Comparison of ENCODE assay signal across 12 cellular contexts in genomic region chr1:154342836-154343472, GRCh38. TPM values are rescaled to one million over a fixed set of nuclear protein-coding genes. Genes with fewer than 3 reads are reported as not detected.
DNase-seq lines count a peak whose midpoint lies in the region; ATAC-seq, FAIRE-seq and TF ChIP-seq lines count a peak whose summit lies in the region.
"Had no signal": no experiment of that assay in that cellular context is flagged by ENCODE, and none has a peak within 500 bp of the region (broad histone marks: within the 10 kb centered on the region; RNA-seq: fewer than 3 reads in every experiment).

No MANE protein-coding gene starts in this region.

- peaks cover 5% of the 10 kb centered on the region for H3K79me2 ChIP-seq in osteoblast (ENCODE audit: insufficient read depth, low read length)

- no peak overlapping the region for H3K4me3 ChIP-seq in left ventricle myocardium inferior
- H3K4me3 ChIP-seq in osteoblast (ENCODE audit: insufficient read depth, low read length) = no peak overlapping the region
- H3K4me3 ChIP-seq: A549, thyroid gland had no signal

- no peak overlapping the region for H3K27ac ChIP-seq in left ventricle myocardium inferior (replicated peaks)
- no peak overlapping the region for H3K27ac ChIP-seq in osteoblast (ENCODE audit: low read depth, low read length)
- H3K27ac ChIP-seq: A549, epithelial cell of prostate, thyroid gland, VCaP had no signal

- no peak for TF ChIP-seq CTCF in left ventricle myocardium inferior (IDR thresholded peaks at IDR 0.05; ENCODE audit: borderline replicate concordance)
- no peak for TF ChIP-seq CTCF in osteoblast (IDR thresholded peaks at IDR 0.05; ENCODE audit: extremely low read depth, low read depth, low read length)

- no peaks in the 10 kb centered on the region for H3K9me3 ChIP-seq in left ventricle myocardium inferior (replicated peaks)
- H3K9me3 ChIP-seq in osteoblast (ENCODE audit: low read depth, low read length) = no peaks in the 10 kb centered on the region
- H3K9me3 ChIP-seq: A549, thyroid gland had no signal

- H3K4me2 ChIP-seq in osteoblast (ENCODE audit: insufficient read depth, low read length) = no peak overlapping the region
- H3K4me2 ChIP-seq: A549 had no signal

- H3K36me3 Mint-ChIP-seq in activated naive CD4-positive, alpha-beta T cell treated with anti-CD3 and anti-CD28 coated beads, Interleukin-2, amount 50 U/mL, for 72 hours = peaks cover 37 to 73% of the 10 kb centered on the region in 2 donors

- H3K4me1 ChIP-seq in left ventricle myocardium inferior (peaks cover 7% of the 10 kb centered on the region), osteoblast (ENCODE audit: insufficient read depth, low read length) (no peaks in the 10 kb centered on the region)
- H3K4me1 ChIP-seq: A549, thyroid gland had no signal

- no peak overlapping the region for H2AFZ ChIP-seq in osteoblast (ENCODE audit: low read length)

- H3K27ac Mint-ChIP-seq in activated naive CD4-positive, alpha-beta T cell treated with anti-CD3 and anti-CD28 coated beads, Interleukin-2, amount 50 U/mL, for 72 hours = peak overlapping the region; percentile 84 to 97

- ATAC-seq in Right ventricle myocardium inferior = no peak
- peak; percentile 77 to 84 for ATAC-seq in activated naive CD4-positive, alpha-beta T cell treated with anti-CD3 and anti-CD28 coated beads, Interleukin-2, amount 50 U/mL, for 72 hours
- ATAC-seq: A549 had no signal

- FAIRE-seq in H54 (lab: Jason Lieb, UNC) = no peak
- FAIRE-seq: A549 had no signal

- H3K36me3 ChIP-seq in left ventricle myocardium inferior (peaks cover 97% of the 10 kb centered on the region), osteoblast (ENCODE audit: insufficient read depth, low read length) (peaks cover 89% of the 10 kb centered on the region)

- H3K27me3 ChIP-seq in left ventricle myocardium inferior (ENCODE audit: low read depth) (no peaks in the 10 kb centered on the region), osteoblast (ENCODE audit: insufficient read depth, low read length) (no peaks in the 10 kb centered on the region)
- H3K27me3 ChIP-seq: thyroid gland had no signal

- peaks cover 32% of the 10 kb centered on the region for H4K20me1 ChIP-seq in osteoblast (ENCODE audit: insufficient read depth, low read length)

- TF ChIP-seq POLR2A in H54 (IDR thresholded peaks at IDR 0.05; ENCODE audit: low read depth, low read length) = no peak

- intact Hi-C loops in Right ventricle myocardium inferior (cut with DNase I) (no loop called here), left ventricle myocardium inferior (cut with micrococcal nuclease) (no loop called here)

- DNase-seq in Right ventricle myocardium inferior (ENCODE audit: missing footprints) = peak; percentile 79
- no peak for DNase-seq in left ventricle myocardium inferior
- DNase-seq in activated naive CD4-positive, alpha-beta T cell treated with anti-CD3 and anti-CD28 coated beads, Interleukin-2, amount 50 U/mL, for 72 hours (ENCODE audit: low spot score in 2 of 2) = no peak
- peak; percentile 26 for DNase-seq in osteoblast (ENCODE audit: insufficient read length, low spot score, missing footprints)
- no peak for DNase-seq in NCI-H1105 treated with DMSO at 0.1 percent for 48 hours (lab: John Stamatoyannopoulos, UW)
- DNase-seq in H54 (ENCODE audit: insufficient read length, low spot score) = no peak
- no peak for DNase-seq in NCI-H82 (lab: John Stamatoyannopoulos, UW)
- DNase-seq in NCI-H2029 treated with DMSO at 0.1 percent for 48 hours (lab: John Stamatoyannopoulos, UW) = no peak

- H3K9me3 Mint-ChIP-seq in activated naive CD4-positive, alpha-beta T cell treated with anti-CD3 and anti-CD28 coated beads, Interleukin-2, amount 50 U/mL, for 72 hours = no peaks in the 10 kb centered on the region

RNA-seq across cellular contexts. Expression of gene ATP8B2, which starts 17.6 kb away (rescaled TPM):
- total RNA-seq in Right ventricle myocardium inferior (12.8 TPM), left ventricle myocardium inferior (11.8 TPM), osteoblast (146 and 162 TPM in 2 replicates)
- total RNA-seq in activated naive CD4-positive, alpha-beta T cell treated with anti-CD3 and anti-CD28 coated beads, Interleukin-2, amount 50 U/mL, for 72 hours = 10 to 100 TPM; 48.0 to 56.1 TPM

RNA-seq across cellular contexts. Expression of gene AQP10, which starts 22.1 kb away (rescaled TPM):
- total RNA-seq in Right ventricle myocardium inferior = not detected
- 0.16 TPM for total RNA-seq in left ventricle myocardium inferior
- not detected for total RNA-seq in activated naive CD4-positive, alpha-beta T cell treated with anti-CD3 and anti-CD28 coated beads, Interleukin-2, amount 50 U/mL, for 72 hours
- not detected in 2 replicates for total RNA-seq in osteoblast
- total RNA-seq: thyroid gland had no signal

Comparison
In these comparisons a context has a peak if more than half of its experiments do, and no peak if none do; other contexts are left out.
1. DNase-seq: peak in Right ventricle myocardium inferior (single experiment) and osteoblast (single experiment); none in left ventricle myocardium inferior (single experiment), activated naive CD4-positive, alpha-beta T cell treated with anti-CD3 and anti-CD28 coated beads, Interleukin-2, amount 50 U/mL, for 72 hours (0 of 2), NCI-H1105 treated with DMSO at 0.1 percent for 48 hours (single experiment), H54 (single experiment), NCI-H82 (single experiment) and NCI-H2029 treated with DMSO at 0.1 percent for 48 hours (single experiment).